In the genomic region with DNA sequence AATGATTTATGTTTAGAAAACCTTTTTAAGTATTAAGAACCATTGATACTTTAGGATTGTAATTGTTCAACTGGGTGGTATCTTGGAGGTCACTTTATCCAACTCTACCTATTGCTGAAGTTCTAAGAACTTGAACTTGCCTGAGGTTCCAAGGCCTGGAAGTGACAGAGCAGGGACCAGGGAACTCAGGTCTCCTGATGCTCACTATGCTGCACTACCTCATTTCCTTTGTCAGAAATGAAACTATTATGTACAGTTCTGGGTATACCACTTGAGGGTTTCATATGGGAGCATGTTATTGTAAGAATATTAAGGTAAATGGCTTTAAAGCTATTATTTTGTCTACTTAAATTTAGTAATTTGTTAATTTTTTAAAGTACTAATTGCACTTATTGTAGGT, we compare ENCODE assay signal across 9 cellular contexts. TPM values are rescaled to one million over a fixed set of nuclear protein-coding genes. Genes with fewer than 3 reads are reported as not detected.
DNase-seq lines count a peak whose midpoint lies in the region; ATAC-seq lines count a peak whose summit lies in the region.
"Had no signal": no experiment of that assay in that cellular context is flagged by ENCODE, and none has a peak within 500 bp of the region (broad histone marks: within the 10 kb centered on the region; RNA-seq: fewer than 3 reads in every experiment).

No MANE protein-coding gene starts in this region.

- POLR2A ChIA-PET in activated CD8-positive, alpha-beta T cell treated with anti-CD3 and anti-CD28 coated beads, Interleukin-2, amount 10 ng/mL, durations not matched to agents 7 days and 5 days (lab: Charles Lee) = no interaction called here

- H3K9me3 Mint-ChIP-seq in activated naive CD4-positive, alpha-beta T cell treated with anti-CD3 and anti-CD28 coated beads, Interleukin-2, amount 10 ng/mL, durations not matched to agents 7 days and 5 days = no peaks in the 10 kb centered on the region
- H3K9me3 Mint-ChIP-seq in activated CD8-positive, alpha-beta T cell treated with anti-CD3 and anti-CD28 coated beads, Interleukin-2, amount 10 ng/mL, durations not matched to agents 7 days and 5 days (ENCODE audit: insufficient read depth) = no peaks in the 10 kb centered on the region
- H3K9me3 Mint-ChIP-seq in stimulated activated naive CD8-positive, alpha-beta T cell treated with anti-CD3 and anti-CD28 coated beads, Interleukin-15, amount 100 ng/mL, for 72 hours = no peaks in the 10 kb centered on the region
- H3K9me3 Mint-ChIP-seq: dendritic cell treated with granulocyte-macrophage colony-stimulating factor and Interleukin-4, amounts not matched to agents 40 ng/mL and 50 ng/mL, for 4 days had no signal

- ATAC-seq in HG02973 (IDR thresholded peaks at IDR 0.05; ENCODE audit: unreplicated experiment) = peak; percentile 27
- ATAC-seq in activated CD8-positive, alpha-beta T cell treated with anti-CD3 and anti-CD28 coated beads, Interleukin-2, amount 10 ng/mL, durations not matched to agents 7 days and 5 days = no peak
- peak; percentile 29 for ATAC-seq in stimulated activated naive CD8-positive, alpha-beta T cell treated with anti-CD3 and anti-CD28 coated beads, Interleukin-15, amount 100 ng/mL, for 72 hours

- H3K4me3 Mint-ChIP-seq in activated naive CD4-positive, alpha-beta T cell treated with anti-CD3 and anti-CD28 coated beads, Interleukin-2, amount 10 ng/mL, durations not matched to agents 7 days and 5 days = peak overlapping the region; percentile 66
- peak overlapping the region; percentile 99 for H3K4me3 Mint-ChIP-seq in activated CD8-positive, alpha-beta T cell treated with anti-CD3 and anti-CD28 coated beads, Interleukin-2, amount 10 ng/mL, durations not matched to agents 7 days and 5 days
- H3K4me3 Mint-ChIP-seq in stimulated activated naive CD8-positive, alpha-beta T cell treated with anti-CD3 and anti-CD28 coated beads, Interleukin-15, amount 100 ng/mL, for 72 hours = peak overlapping the region; percentile 51 to 72
- H3K4me3 Mint-ChIP-seq: dendritic cell treated with granulocyte-macrophage colony-stimulating factor and Interleukin-4, amounts not matched to agents 40 ng/mL and 50 ng/mL, for 4 days had no signal

- CTCF ChIA-PET in activated naive CD4-positive, alpha-beta T cell treated with anti-CD3 and anti-CD28 coated beads, Interleukin-2, amount 10 ng/mL, durations not matched to agents 7 days and 5 days (lab: Charles Lee) = interaction anchor here (0.7 to 1.9 kb wide), 2 partner anchors 34 to 86 kb away, joined by 3 to 5 read pairs; no protein-coding TSS in a partner anchor
- CTCF ChIA-PET in activated CD8-positive, alpha-beta T cell treated with anti-CD3 and anti-CD28 coated beads, Interleukin-2, amount 10 ng/mL, durations not matched to agents 7 days and 5 days (lab: Charles Lee) = interaction anchor here (2.1 kb wide), 1 partner anchor 486 kb away, joined by 9 read pairs; no protein-coding TSS in a partner anchor

- peaks cover 41% of the 10 kb centered on the region for H3K4me1 Mint-ChIP-seq in activated naive CD4-positive, alpha-beta T cell treated with anti-CD3 and anti-CD28 coated beads, Interleukin-2, amount 10 ng/mL, durations not matched to agents 7 days and 5 days
- peaks cover 36% of the 10 kb centered on the region for H3K4me1 Mint-ChIP-seq in activated CD8-positive, alpha-beta T cell treated with anti-CD3 and anti-CD28 coated beads, Interleukin-2, amount 10 ng/mL, durations not matched to agents 7 days and 5 days (ENCODE audit: low read depth)
- peaks cover 32% of the 10 kb centered on the region for H3K4me1 Mint-ChIP-seq in stimulated activated naive CD8-positive, alpha-beta T cell treated with anti-CD3 and anti-CD28 coated beads, Interleukin-15, amount 100 ng/mL, for 72 hours

- no peaks in the 10 kb centered on the region for H3K27me3 Mint-ChIP-seq in activated naive CD4-positive, alpha-beta T cell treated with anti-CD3 and anti-CD28 coated beads, Interleukin-2, amount 10 ng/mL, durations not matched to agents 7 days and 5 days
- no peaks in the 10 kb centered on the region for H3K27me3 Mint-ChIP-seq in activated CD8-positive, alpha-beta T cell treated with anti-CD3 and anti-CD28 coated beads, Interleukin-2, amount 10 ng/mL, durations not matched to agents 7 days and 5 days (ENCODE audit: low read depth)
- H3K27me3 Mint-ChIP-seq in stimulated activated naive CD8-positive, alpha-beta T cell treated with anti-CD3 and anti-CD28 coated beads, Interleukin-15, amount 100 ng/mL, for 72 hours = no peaks in the 10 kb centered on the region
- H3K27me3 Mint-ChIP-seq: dendritic cell treated with granulocyte-macrophage colony-stimulating factor and Interleukin-4, amounts not matched to agents 40 ng/mL and 50 ng/mL, for 4 days had no signal

- H3K36me3 Mint-ChIP-seq in activated naive CD4-positive, alpha-beta T cell treated with anti-CD3 and anti-CD28 coated beads, Interleukin-2, amount 10 ng/mL, durations not matched to agents 7 days and 5 days = peaks cover 11% of the 10 kb centered on the region
- peaks cover 3% of the 10 kb centered on the region for H3K36me3 Mint-ChIP-seq in activated CD8-positive, alpha-beta T cell treated with anti-CD3 and anti-CD28 coated beads, Interleukin-2, amount 10 ng/mL, durations not matched to agents 7 days and 5 days (ENCODE audit: low read depth)

- peak; percentile 32 for DNase-seq in activated naive CD4-positive, alpha-beta T cell treated with anti-CD3 and anti-CD28 coated beads, Interleukin-2, amount 10 ng/mL, durations not matched to agents 7 days and 5 days
- DNase-seq in activated naive CD4-positive, alpha-beta T cell (lab: John Stamatoyannopoulos, UW) = no peak
- DNase-seq in activated CD8-positive, alpha-beta T cell treated with anti-CD3 and anti-CD28 coated beads, Interleukin-2, amount 10 ng/mL, durations not matched to agents 7 days and 5 days = peak; percentile 28
- DNase-seq in stimulated activated naive CD8-positive, alpha-beta T cell treated with anti-CD3 and anti-CD28 coated beads, Interleukin-15, amount 100 ng/mL, for 72 hours = no peak
- DNase-seq in hypothalamus (lab: John Stamatoyannopoulos, UW) (no peak), NCI-H1105 (lab: John Stamatoyannopoulos, UW) (no peak)
- DNase-seq in activated CD8-positive, alpha-beta memory T cell treated with anti-CD3 and anti-CD28 coated beads for 24 hours = no peak

- peak overlapping the region; percentile 90 for H3K27ac Mint-ChIP-seq in activated naive CD4-positive, alpha-beta T cell treated with anti-CD3 and anti-CD28 coated beads, Interleukin-2, amount 10 ng/mL, durations not matched to agents 7 days and 5 days
- peak overlapping the region; percentile 91 for H3K27ac Mint-ChIP-seq in activated CD8-positive, alpha-beta T cell treated with anti-CD3 and anti-CD28 coated beads, Interleukin-2, amount 10 ng/mL, durations not matched to agents 7 days and 5 days
- H3K27ac Mint-ChIP-seq in stimulated activated naive CD8-positive, alpha-beta T cell treated with anti-CD3 and anti-CD28 coated beads, Interleukin-15, amount 100 ng/mL, for 72 hours = peak overlapping the region in 1 of 2 donors; percentile 90
- H3K27ac Mint-ChIP-seq: dendritic cell treated with granulocyte-macrophage colony-stimulating factor and Interleukin-4, amounts not matched to agents 40 ng/mL and 50 ng/mL, for 4 days had no signal

RNA-seq across cellular contexts. Expression of a gene that starts 3.0 kb away (rescaled TPM):
- 10 to 100 TPM; 27.0 to 31.3 TPM for total RNA-seq in activated CD8-positive, alpha-beta T cell treated with anti-CD3 and anti-CD28 coated beads, Interleukin-2, amount 10 ng/mL, durations not matched to agents 7 days and 5 days

RNA-seq across cellular contexts. Expression of a gene that starts 3.3 kb away (rescaled TPM):
- 10 to 100 TPM; 25.2 to 31.5 TPM for total RNA-seq in activated CD8-positive, alpha-beta T cell treated with anti-CD3 and anti-CD28 coated beads, Interleukin-2, amount 10 ng/mL, durations not matched to agents 7 days and 5 days

Comparison
In these comparisons a context has a peak if more than half of its experiments do, and no peak if none do; other contexts are left out.
1. DNase-seq: peak in activated naive CD4-positive, alpha-beta T cell treated with anti-CD3 and anti-CD28 coated beads, Interleukin-2, amount 10 ng/mL, durations not matched to agents 7 days and 5 days (single experiment) and activated CD8-positive, alpha-beta T cell treated with anti-CD3 and anti-CD28 coated beads, Interleukin-2, amount 10 ng/mL, durations not matched to agents 7 days and 5 days (single experiment); none in activated naive CD4-positive, alpha-beta T cell (0 of 4), stimulated activated naive CD8-positive, alpha-beta T cell treated with anti-CD3 and anti-CD28 coated beads, Interleukin-15, amount 100 ng/mL, for 72 hours (0 of 2), hypothalamus (0 of 51), NCI-H1105 (single experiment) and activated CD8-positive, alpha-beta memory T cell treated with anti-CD3 and anti-CD28 coated beads for 24 hours (single experiment).
2. Peak in every context shown above with its lines, with median percentiles within 50 percentile points of each other: H3K4me3 Mint-ChIP-seq.